ENCODE assay signal across 14 cellular contexts in genomic region chr9:137213160-137214060, GRCh38. TPM values are rescaled to one million over a fixed set of nuclear protein-coding genes. Genes with fewer than 3 reads are reported as not detected.
DNase-seq lines count a peak whose midpoint lies in the region; ATAC-seq and TF ChIP-seq lines count a peak whose summit lies in the region.
"Had no signal": no experiment of that assay in that cellular context is flagged by ENCODE, and none has a peak within 500 bp of the region (broad histone marks: within the 10 kb centered on the region; RNA-seq: fewer than 3 reads in every experiment).

No MANE protein-coding gene starts in this region.

- H3K4me1 Mint-ChIP-seq in CD8-positive, alpha-beta T cell (ENCODE audit: low read depth): peaks cover 5% of the 10 kb centered on the region

- no peak overlapping the region for H3K4me3 Mint-ChIP-seq in CD8-positive, alpha-beta T cell
- H3K4me3 Mint-ChIP-seq: immature natural killer cell, natural killer cell had no signal

- no peaks in the 10 kb centered on the region for H3K27me3 Mint-ChIP-seq in CD8-positive, alpha-beta T cell (ENCODE audit: low read depth)

- DNase-seq in kidney epithelial cell (ENCODE audit: low read depth) (no peak), right atrium auricular region (ENCODE audit: low spot score) (no peak)
- DNase-seq in CD8-positive, alpha-beta T cell: no peak
- DNase-seq in activated T-cell treated with anti-CD3 and anti-CD28 coated beads, Interleukin-2, amount 50 U/mL, for 48 hours: no peak
- DNase-seq: activated CD4-positive, alpha-beta T cell treated with anti-CD3 and anti-CD28 coated beads for 48 hours; immature natural killer cell; natural killer cell; NCI-H524; SJCRH30; uterus had no signal

- H3K27me3 ChIP-seq in kidney epithelial cell (ENCODE audit: control insufficient read depth, insufficient read depth, low read length) (no peaks in the 10 kb centered on the region), right atrium auricular region (no peaks in the 10 kb centered on the region)
- H3K27me3 ChIP-seq in CD8-positive, alpha-beta T cell (ENCODE audit: insufficient read depth, low read length): no peaks in the 10 kb centered on the region
- H3K27me3 ChIP-seq: SJCRH30, uterus had no signal

- H3K9me3 ChIP-seq in CD8-positive, alpha-beta T cell (ENCODE audit: low read length): no peaks in the 10 kb centered on the region
- H3K9me3 ChIP-seq in right atrium auricular region: no peaks in the 10 kb centered on the region
- H3K9me3 ChIP-seq: SJCRH30, uterus had no signal

- POLR2A ChIA-PET in CD8-positive, alpha-beta T cell (lab: Charles Lee): no interaction called here

- TF ChIP-seq CTCF in GM12874 (IDR thresholded peaks at IDR 0.05; ENCODE audit: insufficient read depth, low read depth, low read length) (peak; percentile 29; the same call in 1 of the 2 replicates), kidney epithelial cell (IDR thresholded peaks at IDR 0.05; ENCODE audit: insufficient read depth, low read length, poor library complexity, severe bottlenecking) (peak; percentile 30), right atrium auricular region (IDR thresholded peaks at IDR 0.05) (no peak)
- TF ChIP-seq CTCF in CD8-positive, alpha-beta T cell (IDR thresholded peaks at IDR 0.05): no peak

- H3K36me3 ChIP-seq in kidney epithelial cell (ENCODE audit: control insufficient read depth, insufficient read depth, low read length) (no peaks in the 10 kb centered on the region), right atrium auricular region (no peaks in the 10 kb centered on the region)
- no peaks in the 10 kb centered on the region for H3K36me3 ChIP-seq in CD8-positive, alpha-beta T cell (ENCODE audit: insufficient read depth, low read length)
- H3K36me3 ChIP-seq: uterus had no signal

- CTCF ChIA-PET in CD8-positive, alpha-beta T cell (lab: Charles Lee): no interaction called here

- no peaks in the 10 kb centered on the region for H3K4me1 ChIP-seq in CD8-positive, alpha-beta T cell (ENCODE audit: insufficient read depth, low read length)
- H3K4me1 ChIP-seq in right atrium auricular region: peaks cover 0 to 17% of the 10 kb centered on the region in 2 donors
- H3K4me1 ChIP-seq: SJCRH30 had no signal

- H3K4me3 ChIP-seq in kidney epithelial cell (ENCODE audit: low read depth, low read length): no peak overlapping the region
- H3K4me3 ChIP-seq in CD8-positive, alpha-beta T cell (ENCODE audit: low read depth, low read length): no peak overlapping the region
- H3K4me3 ChIP-seq in right atrium auricular region: no peak overlapping the region
- H3K4me3 ChIP-seq: SJCRH30, smooth muscle cell, uterus had no signal

- no peak overlapping the region for H3K27ac Mint-ChIP-seq in CD8-positive, alpha-beta T cell
- H3K27ac Mint-ChIP-seq: activated T-helper 2 cell treated with anti-CD3 and anti-CD28 coated beads, Interferon-gamma antibody, Interleukin-2, Interleukin-4, amounts not matched to agents 10 μg/mL and 5 μg/mL and 100 μg/mL, durations not matched to agents 14 hours and 24 hours and 36 hours; natural killer cell had no signal

- peaks cover 13% of the 10 kb centered on the region for H3K36me3 Mint-ChIP-seq in CD8-positive, alpha-beta T cell
- H3K36me3 Mint-ChIP-seq: immature natural killer cell, natural killer cell had no signal

- H3K9me3 Mint-ChIP-seq in CD8-positive, alpha-beta T cell: no peaks in the 10 kb centered on the region
- H3K9me3 Mint-ChIP-seq: activated T-helper 2 cell treated with anti-CD3 and anti-CD28 coated beads, Interferon-gamma antibody, Interleukin-2, Interleukin-4, amounts not matched to agents 10 μg/mL and 5 μg/mL and 100 μg/mL, durations not matched to agents 14 hours and 24 hours and 36 hours; natural killer cell had no signal

- peak; percentile 16 for ATAC-seq in SK-N-SH treated with all-trans-retinoic acid at 6 μM for 48 hours
- ATAC-seq in CD8-positive, alpha-beta T cell: no peak
- ATAC-seq: natural killer cell had no signal

- no peak overlapping the region for H3K27ac ChIP-seq in CD8-positive, alpha-beta T cell (ENCODE audit: low read depth, low read length)
- no peak overlapping the region for H3K27ac ChIP-seq in right atrium auricular region
- H3K27ac ChIP-seq: SJCRH30, uterus had no signal

- intact Hi-C loops in CD8-positive, alpha-beta T cell (cut with DNase I, micrococcal nuclease): no loop called here

TF ChIP-seq in SK-N-SH treated with all-trans-retinoic acid at 6 μM for 48 hours, 23 proteins besides CTCF, POLR2A, EP300 and RAD21:
- TF ChIP-seq SNAI2 (CRISPR knock-in tag; IDR thresholded peaks at IDR 0.05) (no peak), ESRRG (CRISPR knock-in tag; IDR thresholded peaks at IDR 0.05) (no peak), BACH2 (CRISPR knock-in tag; IDR thresholded peaks at IDR 0.05; ENCODE audit: borderline replicate concordance) (no peak), RARB (CRISPR knock-in tag; IDR thresholded peaks at IDR 0.05) (no peak), PPARA (CRISPR knock-in tag; IDR thresholded peaks at IDR 0.05; ENCODE audit: borderline replicate concordance) (no peak), CSDC2 (CRISPR knock-in tag; IDR thresholded peaks at IDR 0.05) (no peak), TCF4 (CRISPR knock-in tag; IDR thresholded peaks at IDR 0.05; ENCODE audit: borderline replicate concordance) (no peak), ZFP30 (CRISPR knock-in tag; IDR thresholded peaks at IDR 0.05) (no peak), PATZ1 (CRISPR knock-in tag; IDR thresholded peaks at IDR 0.05; ENCODE audit: borderline replicate concordance) (no peak), POU6F1 (CRISPR knock-in tag; IDR thresholded peaks at IDR 0.05; ENCODE audit: borderline replicate concordance, low read depth) (no peak), OSR1 (CRISPR knock-in tag; IDR thresholded peaks at IDR 0.05) (no peak), GLIS3 (CRISPR knock-in tag; IDR thresholded peaks at IDR 0.05) (no peak)

RNA-seq across cellular contexts. Expression of gene NDOR1, which starts 7.9 kb away (rescaled TPM):
- total RNA-seq in kidney epithelial cell: 19.1 and 28.6 TPM in 2 replicates
- total RNA-seq in CD8-positive, alpha-beta T cell: 10 to 100 TPM; 18.6 to 23.1 TPM
- total RNA-seq in right atrium auricular region: 1 to 10 TPM; 6.6 TPM

RNA-seq across cellular contexts. Expression of gene TMEM203, which starts 8.0 kb away (rescaled TPM):
- total RNA-seq in kidney epithelial cell (39.2 and 40.3 TPM in 2 replicates), right atrium auricular region (10 to 100 TPM; 31.4 to 33.9 TPM)
- 10 to 100 TPM; 21.4 to 22.6 TPM for total RNA-seq in CD8-positive, alpha-beta T cell

RNA-seq across cellular contexts. Expression of gene RNF208, which starts 8.6 kb away (rescaled TPM):
- total RNA-seq in kidney epithelial cell (3.1 and 4.2 TPM in 2 replicates), right atrium auricular region (1 to 10 TPM; 5.9 to 7.9 TPM)
- total RNA-seq in CD8-positive, alpha-beta T cell: under 1 TPM; 0.31 to 0.49 TPM

RNA-seq across cellular contexts. Expression of gene CYSRT1, which starts 11.6 kb away (rescaled TPM):
- total RNA-seq in kidney epithelial cell (2.1 and 3.8 TPM in 2 replicates), right atrium auricular region (under 1 TPM; 0.35 to 0.85 TPM)
- under 1 TPM in 1 of 2 experiments, not detected in 1; 0.44 TPM for total RNA-seq in CD8-positive, alpha-beta T cell

RNA-seq across cellular contexts. Expression of gene TPRN, which starts 12.9 kb away (rescaled TPM):
- total RNA-seq in kidney epithelial cell: 15.2 and 20.1 TPM in 2 replicates
- 1 to 10 TPM; 4.1 to 4.4 TPM for total RNA-seq in CD8-positive, alpha-beta T cell
- total RNA-seq in right atrium auricular region: 1 to 10 TPM; 6.4 to 6.8 TPM

Comparison
In these comparisons a context has a peak if more than half of its experiments do, and no peak if none do; other contexts are left out.
1. CTCF ChIP-seq: peak in GM12874 (single experiment) and kidney epithelial cell (single experiment); none in CD8-positive, alpha-beta T cell (single experiment) and right atrium auricular region (0 of 2).